Comparison of ENCODE assay signal across 17 cellular contexts in the genomic region with DNA sequence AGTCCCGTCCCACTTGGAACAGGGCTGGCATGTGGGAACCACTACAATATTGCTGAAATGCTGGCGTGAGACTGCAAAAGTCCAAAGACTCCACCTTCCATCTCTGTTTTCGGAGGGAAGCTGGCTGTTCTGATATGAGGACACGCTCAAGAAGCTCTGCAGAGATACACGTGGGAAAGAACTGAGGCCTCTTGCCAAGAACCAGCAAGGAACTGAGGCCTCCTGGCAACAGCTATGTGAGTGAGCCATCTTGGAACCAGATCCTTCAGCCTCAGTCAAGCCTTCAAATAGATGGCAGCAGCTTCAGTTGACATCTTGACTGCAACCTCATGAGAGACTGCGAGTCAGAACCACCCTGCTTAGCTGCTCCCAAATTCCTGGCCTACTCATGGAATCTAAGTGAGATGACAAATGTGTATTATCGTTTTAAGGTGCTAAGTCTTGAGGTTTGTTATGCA. TPM values are rescaled to one million over a fixed set of nuclear protein-coding genes. Genes with fewer than 3 reads are reported as not detected.
DNase-seq lines count a peak whose midpoint lies in the region; ATAC-seq, FAIRE-seq and TF ChIP-seq lines count a peak whose summit lies in the region.
"Had no signal": no experiment of that assay in that cellular context is flagged by ENCODE, and none has a peak within 500 bp of the region (broad histone marks: within the 10 kb centered on the region; RNA-seq: fewer than 3 reads in every experiment).

No MANE protein-coding gene starts in this region.

- no peaks in the 10 kb centered on the region for H3K9me2 ChIP-seq in OCI-LY7 (ENCODE audit: insufficient read depth, low read length)

- no peaks in the 10 kb centered on the region for H3K36me3 Mint-ChIP-seq in astrocyte (ENCODE audit: low read depth, unreplicated experiment)
- H3K36me3 Mint-ChIP-seq in endothelial cell (ENCODE audit: low read depth, unreplicated experiment), result no peaks in the 10 kb centered on the region

- no peak for ATAC-seq in HG03460 (IDR thresholded peaks at IDR 0.05; ENCODE audit: unreplicated experiment)

- H2BK120ac ChIP-seq in trophoblast cell (ENCODE audit: insufficient read depth, low read length, poor library complexity), result no peak overlapping the region

- intact Hi-C loops in OCI-LY7 (cut with micrococcal nuclease; ENCODE audit: unreplicated experiment), result no loop called here

- H3K4me3 Mint-ChIP-seq in astrocyte (ENCODE audit: unreplicated experiment) (no peak overlapping the region), endothelial cell (ENCODE audit: unreplicated experiment) (no peak overlapping the region)
- H3K4me3 Mint-ChIP-seq: CD14-positive monocyte had no signal

- POLR2A ChIA-PET in OCI-LY7 (lab: Charles Lee), result interaction anchor here (0.7 to 1.0 kb wide), 2 partner anchors 8 kb away, joined by 4 to 7 read pairs; no protein-coding TSS in a partner anchor

- TF ChIP-seq CTCF in astrocyte (IDR thresholded peaks at IDR 0.05; ENCODE audit: insufficient read depth, low read depth, low read length) (no peak), fibroblast of the aortic adventitia (IDR thresholded peaks at IDR 0.05; ENCODE audit: insufficient read depth, low read length) (no peak), endothelial cell (IDR thresholded peaks at IDR 0.05; ENCODE audit: unreplicated experiment) (no peak), OCI-LY7 (conservative IDR thresholded peaks at IDR 0.05; ENCODE audit: low read length) (no peak)

- H3K27ac Mint-ChIP-seq in astrocyte (ENCODE audit: unreplicated experiment) (peak overlapping the region; percentile 87), endothelial cell (ENCODE audit: unreplicated experiment) (no peak overlapping the region)
- H3K27ac Mint-ChIP-seq: CD14-positive monocyte had no signal

- H3K23ac ChIP-seq in trophoblast cell (ENCODE audit: low read length), result no peak overlapping the region

- H3K18ac ChIP-seq in trophoblast cell (ENCODE audit: low read length), result no peak overlapping the region

- H3K4me1 Mint-ChIP-seq in astrocyte (ENCODE audit: low read depth, unreplicated experiment), result peaks cover 17% of the 10 kb centered on the region
- H3K4me1 Mint-ChIP-seq in endothelial cell (ENCODE audit: unreplicated experiment), result no peaks in the 10 kb centered on the region

- H3K9ac ChIP-seq in astrocyte (ENCODE audit: low read length), result no peak overlapping the region
- H3K9ac ChIP-seq in trophoblast cell (ENCODE audit: low read length), result no peak overlapping the region

- H2BK5ac ChIP-seq in trophoblast cell (ENCODE audit: low read depth, low read length, poor library complexity), result no peak overlapping the region

- no peaks in the 10 kb centered on the region for H3K79me2 ChIP-seq in astrocyte (ENCODE audit: insufficient read depth, low read length)
- H3K79me2 ChIP-seq in trophoblast cell (ENCODE audit: control insufficient read depth, insufficient read depth, low read length, poor library complexity), result no peaks in the 10 kb centered on the region
- 0 out of 2 replicates have a peak, but pooled peaks cover 3% of the 10 kb centered on the region for H3K79me2 ChIP-seq in OCI-LY7 (ENCODE audit: insufficient read depth, low read depth, low read length)

- no peak overlapping the region for H3K4ac ChIP-seq in trophoblast cell (ENCODE audit: low read depth, low read length)

- WGBS in trophoblast cell (ENCODE audit: extremely low coverage, insufficient coverage, insufficient read length), result no CpG with 5 or more reads among the region's 7 CpGs

- no peak overlapping the region for H4K8ac ChIP-seq in trophoblast cell (ENCODE audit: low read depth, low read length)

- CTCF ChIA-PET in OCI-LY7 (lab: Charles Lee; ENCODE audit: unreplicated experiment), result no interaction called here

- H3K4me1 ChIP-seq in astrocyte (ENCODE audit: insufficient read depth, low read length), result peaks cover 8% of the 10 kb centered on the region
- no peaks in the 10 kb centered on the region for H3K4me1 ChIP-seq in trophoblast cell (ENCODE audit: control insufficient read depth in 1 of 2, insufficient read depth in 2 of 2, low read length in 2 of 2)
- no peaks in the 10 kb centered on the region for H3K4me1 ChIP-seq in OCI-LY7 (ENCODE audit: insufficient read depth, low read length, poor library complexity, severe bottlenecking)

- H3K27me3 ChIP-seq in astrocyte (ENCODE audit: insufficient read depth, low read length), result no peaks in the 10 kb centered on the region
- H3K27me3 ChIP-seq in trophoblast cell (ENCODE audit: insufficient read depth, low read length), result no peaks in the 10 kb centered on the region

- no peaks in the 10 kb centered on the region for H3K79me1 ChIP-seq in trophoblast cell (ENCODE audit: low read length)

- no peak overlapping the region for H4K12ac ChIP-seq in trophoblast cell (ENCODE audit: low read depth, low read length)

- H3K9me3 Mint-ChIP-seq in astrocyte (ENCODE audit: unreplicated experiment), result no peaks in the 10 kb centered on the region
- no peaks in the 10 kb centered on the region for H3K9me3 Mint-ChIP-seq in endothelial cell (ENCODE audit: unreplicated experiment)

- H3K4me2 ChIP-seq in astrocyte (ENCODE audit: low read length) (no peak overlapping the region), trophoblast cell (ENCODE audit: low read length) (no peak overlapping the region), OCI-LY7 (ENCODE audit: low read length) (no peak overlapping the region)

- no peak for FAIRE-seq in astrocyte (lab: Jason Lieb, UNC)

- no peaks in the 10 kb centered on the region for H3K9me3 ChIP-seq in astrocyte (ENCODE audit: insufficient read depth, low read depth, low read length)
- H3K9me3 ChIP-seq in trophoblast cell (ENCODE audit: insufficient read depth, low read depth, low read length), result no peaks in the 10 kb centered on the region
- H3K9me3 ChIP-seq in OCI-LY7 (ENCODE audit: low read length), result no peaks in the 10 kb centered on the region
- H3K9me3 ChIP-seq: HAP-1 had no signal

- no peak overlapping the region for H3K27ac ChIP-seq in astrocyte (ENCODE audit: low read depth, low read length)
- no peak overlapping the region for H3K27ac ChIP-seq in trophoblast cell (ENCODE audit: low read depth, low read length)
- H3K27ac ChIP-seq in OCI-LY7 (ENCODE audit: low read depth, low read length, poor library complexity, severe bottlenecking), result no peak overlapping the region
- H3K27ac ChIP-seq: RWPE1 had no signal

- no peak overlapping the region for H3K14ac ChIP-seq in trophoblast cell (ENCODE audit: low read length)

- peak; percentile 24 for DNase-seq in EH (ENCODE audit: low read depth)
- DNase-seq in HCEC 1CT, result peak; percentile 55
- no peak for DNase-seq in astrocyte (ENCODE audit: low read depth)
- peak; percentile 27 for DNase-seq in fibroblast of the aortic adventitia (ENCODE audit: low read depth)
- no peak for DNase-seq in trophoblast cell
- DNase-seq in endothelial cell (ENCODE audit: low spot score), result no peak
- no peak for DNase-seq in OCI-LY7 (ENCODE audit: low spot score)
- DNase-seq: AML-193, COR-L47, NCI-H1436, NCI-H2029, NCI-H2171, NCI-H748 treated with DMSO at 0.1 percent for 48 hours had no signal

- H4K91ac ChIP-seq in trophoblast cell (ENCODE audit: low read depth, low read length), result no peak overlapping the region

- H2AFZ ChIP-seq in astrocyte (ENCODE audit: low read depth, low read length) (no peak overlapping the region), trophoblast cell (ENCODE audit: insufficient read depth, low read length, poor library complexity) (no peak overlapping the region), OCI-LY7 (ENCODE audit: low read length) (no peak overlapping the region)

- H2BK12ac ChIP-seq in trophoblast cell (ENCODE audit: low read length), result no peak overlapping the region

- H2AK5ac ChIP-seq in trophoblast cell (ENCODE audit: low read length), result no peak overlapping the region

- H3K27me3 Mint-ChIP-seq in astrocyte (ENCODE audit: low read depth, unreplicated experiment) (no peaks in the 10 kb centered on the region), endothelial cell (ENCODE audit: unreplicated experiment) (no peaks in the 10 kb centered on the region)

- H3K36me3 ChIP-seq in astrocyte (ENCODE audit: insufficient read depth, low read length) (no peaks in the 10 kb centered on the region), trophoblast cell (ENCODE audit: control insufficient read depth in 1 of 2, insufficient read depth in 2 of 2, low read length in 2 of 2) (no peaks in the 10 kb centered on the region), OCI-LY7 (ENCODE audit: insufficient read depth, low read length) (peaks cover 20% of the 10 kb centered on the region)
- H3K36me3 ChIP-seq: HAP-1 had no signal

- H3K4me3 ChIP-seq in astrocyte (ENCODE audit: insufficient read depth, low read depth, low read length), result no peak overlapping the region
- H3K4me3 ChIP-seq in fibroblast of the aortic adventitia (ENCODE audit: low read depth, low read length), result no peak overlapping the region
- no peak overlapping the region for H3K4me3 ChIP-seq in trophoblast cell (ENCODE audit: low read depth, low read length)
- H3K4me3 ChIP-seq in OCI-LY7 (ENCODE audit: low read depth, low read length, poor library complexity, severe bottlenecking), result no peak overlapping the region
- H3K4me3 ChIP-seq: HAP-1 had no signal

- peaks cover 19% of the 10 kb centered on the region for H4K20me1 ChIP-seq in astrocyte (ENCODE audit: insufficient read depth, low read length)
- H4K20me1 ChIP-seq in OCI-LY7 (ENCODE audit: insufficient read depth, low read length), result no peaks in the 10 kb centered on the region

- BruUV-seq in OCI-LY7 (replicated peaks; lab: Mats Ljungman, UMichigan), result no TSS peak

RNA-seq across cellular contexts. Expression of a gene that starts 30.8 kb away (rescaled TPM):
- 22.3 and 25.6 TPM in 2 replicates for total RNA-seq in astrocyte
- 61.2 and 122 TPM in 2 replicates for total RNA-seq in fibroblast of the aortic adventitia (ENCODE audit: low replicate concordance)
- 12.3 and 14.2 TPM in 2 replicates for polyA plus RNA-seq in trophoblast cell (2013)
- total RNA-seq in endothelial cell (ENCODE audit: unreplicated experiment), result 12.4 TPM
- 45.4 and 65.6 TPM in 2 replicates for total RNA-seq in OCI-LY7 (2014; rRNA removed; shearing (Covaris generic))
- 57.5 and 64.7 TPM in 2 replicates for total RNA-seq in OCI-LY7 (2022)

Comparison
In these comparisons a context has a peak if more than half of its experiments do, and no peak if none do; other contexts are left out.
1. DNase-seq: peak in EH (single experiment), HCEC 1CT (single experiment) and fibroblast of the aortic adventitia (single experiment); none in astrocyte (single experiment), trophoblast cell (0 of 2), endothelial cell (single experiment) and OCI-LY7 (single experiment).